ENCODE assay signal across 32 cellular contexts in the genomic region with DNA sequence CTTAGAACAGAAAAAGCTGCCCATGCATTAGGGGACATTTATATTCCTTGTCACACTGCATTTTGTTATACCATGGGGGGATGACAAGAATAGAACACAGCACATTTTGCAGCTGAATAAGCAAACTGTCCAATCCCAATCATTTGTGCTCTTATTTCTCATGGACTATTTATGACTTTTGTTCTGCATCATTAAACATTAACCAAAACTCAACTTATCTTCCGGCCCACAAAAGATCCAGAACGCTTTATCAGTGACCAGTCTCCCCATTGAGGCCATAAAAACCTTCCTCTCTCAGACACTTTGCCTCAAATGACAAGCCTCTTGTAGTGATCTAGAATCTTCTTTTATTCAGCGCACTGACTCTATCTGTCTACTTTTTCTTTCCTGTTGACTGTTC. TPM values are rescaled to one million over a fixed set of nuclear protein-coding genes. Genes with fewer than 3 reads are reported as not detected.
"Had no signal": no experiment of that assay in that cellular context is flagged by ENCODE, and none has a peak within 500 bp of the region (broad histone marks: within the 10 kb centered on the region; RNA-seq: fewer than 3 reads in every experiment).

No MANE protein-coding gene starts in this region.

- H3K27me3 ChIP-seq: colonic mucosa, gastrocnemius medialis had no signal

- H3K36me3 ChIP-seq: colonic mucosa, esophagus squamous epithelium, gastrocnemius medialis, heart right ventricle, left lung, lower lobe of right lung had no signal

- H3K4me1 ChIP-seq: colonic mucosa, gastrocnemius medialis had no signal

- H3K9me3 ChIP-seq: colonic mucosa, esophagus squamous epithelium, gastrocnemius medialis, heart right ventricle, left lung, lower lobe of right lung, mucosa of descending colon had no signal

- H3K4me3 ChIP-seq: colonic mucosa, esophagus squamous epithelium, gastrocnemius medialis, heart right ventricle, left lung, lower lobe of right lung, mucosa of descending colon had no signal

- FAIRE-seq: endometrium, kidney had no signal

- DNase-seq: colonic mucosa; cortex of kidney; effector CD8-positive, alpha-beta T cell; effector memory CD8-positive, alpha-beta T cell; endodermal cell; erythroblast; esophagus squamous epithelium; foreskin fibroblast; foreskin melanocyte; gastrocnemius medialis; glutamatergic neuron; head of caudate nucleus; heart right ventricle; hypothalamus; immature natural killer cell; islet precursor cell; kidney; kidney glomerular epithelial cell; left cardiac atrium; left lung; left ventricle myocardium superior; lower lobe of right lung; mesenchymal stem cell; mucosa of descending colon had no signal

- H3K27ac ChIP-seq: colonic mucosa, epithelial cell of prostate, esophagus squamous epithelium, gastrocnemius medialis, heart right ventricle, left lung, lower lobe of right lung had no signal

RNA-seq across cellular contexts. Expression of a gene that starts 28.4 kb away (rescaled TPM):
- total RNA-seq: chondrocyte, dermis microvascular lymphatic vessel endothelial cell, glomerular endothelial cell, heart right ventricle, left cardiac atrium, left ventricle myocardium superior, lung microvascular endothelial cell, mesenteric fat pad, myocyte had no signal
- polyA plus RNA-seq: heart right ventricle, immature natural killer cell had no signal
